ENCODE assay signal across 9 cellular contexts in genomic region chr7:129502708-129503685, GRCh38. TPM values are rescaled to one million over a fixed set of nuclear protein-coding genes. Genes with fewer than 3 reads are reported as not detected.
DNase-seq lines count a peak whose midpoint lies in the region; ATAC-seq, FAIRE-seq and TF ChIP-seq lines count a peak whose summit lies in the region.
"Had no signal": no experiment of that assay in that cellular context is flagged by ENCODE, and none has a peak within 500 bp of the region (broad histone marks: within the 10 kb centered on the region; RNA-seq: fewer than 3 reads in every experiment).

No MANE protein-coding gene starts in this region.

- H3K27me3 ChIP-seq in esophagus muscularis mucosa = peaks cover 0 to 9% (median 0%) of the 10 kb centered on the region in 4 donors

- H3K4me3 ChIP-seq in esophagus muscularis mucosa = peak overlapping the region; percentile 54 to 74 (median 63)

- FAIRE-seq in H54 (lab: Jason Lieb, UNC) = no peak
- FAIRE-seq in GM12891 (lab: Jason Lieb, UNC) = no peak

- POLR2A ChIA-PET in activated CD4-positive, alpha-beta memory T cell treated with anti-CD3 and anti-CD28 coated beads for 36 hours (lab: Charles Lee) = no interaction called here

- no peaks in the 10 kb centered on the region for H3K9me3 Mint-ChIP-seq in activated CD4-positive, alpha-beta memory T cell treated with anti-CD3 and anti-CD28 coated beads for 36 hours

- H3K27me3 Mint-ChIP-seq in activated CD4-positive, alpha-beta memory T cell treated with anti-CD3 and anti-CD28 coated beads for 36 hours = no peaks in the 10 kb centered on the region

- CTCF ChIA-PET in activated CD4-positive, alpha-beta memory T cell treated with anti-CD3 and anti-CD28 coated beads for 36 hours (lab: Charles Lee) = interaction anchor here (1.4 kb wide), 1 partner anchor 135 kb away, joined by 5 read pairs; no protein-coding TSS in a partner anchor

- no peaks in the 10 kb centered on the region for H3K36me3 ChIP-seq in esophagus muscularis mucosa

- DNase-seq in activated CD4-positive, alpha-beta memory T cell treated with anti-CD3 and anti-CD28 coated beads for 36 hours = peak; percentile 25
- DNase-seq in esophagus muscularis mucosa (ENCODE audit: extremely low spot score) (no peak), omental fat pad (ENCODE audit: low spot score) (no peak), mucosa of gallbladder (ENCODE audit: low spot score) (no peak), H54 (ENCODE audit: insufficient read length, low spot score) (no peak), GM12891 (ENCODE audit: insufficient read length, low spot score) (no peak)

- no peak for TF ChIP-seq POLR2A in esophagus muscularis mucosa (IDR thresholded peaks at IDR 0.05; ENCODE audit: low read depth)
- no peak for TF ChIP-seq POLR2A in H54 (IDR thresholded peaks at IDR 0.05; ENCODE audit: low read depth, low read length)
- TF ChIP-seq POLR2A in GM12891 (IDR thresholded peaks at IDR 0.05; ENCODE audit: low read depth, low read length) = no peak

- TF ChIP-seq CTCF in esophagus muscularis mucosa (IDR thresholded peaks at IDR 0.05) (no peak), omental fat pad (IDR thresholded peaks at IDR 0.05) (no peak)

- no peak overlapping the region for H3K27ac Mint-ChIP-seq in activated CD4-positive, alpha-beta memory T cell treated with anti-CD3 and anti-CD28 coated beads for 36 hours

- peaks cover 0 to 21% (median 15%) of the 10 kb centered on the region in 4 donors for H3K4me1 ChIP-seq in esophagus muscularis mucosa

- WGBS in esophagus muscularis mucosa = 31% methylated on average over 28 of the region's 58 CpGs

- no peak overlapping the region for H3K27ac ChIP-seq in esophagus muscularis mucosa (replicated peaks in 1 of 4)

- H3K36me3 Mint-ChIP-seq in activated CD4-positive, alpha-beta memory T cell treated with anti-CD3 and anti-CD28 coated beads for 36 hours = no peaks in the 10 kb centered on the region

- TF ChIP-seq EP300 in esophagus muscularis mucosa (IDR thresholded peaks at IDR 0.05) = no peak

- ATAC-seq in GM18873 (IDR thresholded peaks at IDR 0.05; ENCODE audit: low FRiP score, unreplicated experiment) (peak; percentile 19), HG03354 (IDR thresholded peaks at IDR 0.05; ENCODE audit: poor library complexity, severe bottlenecking, unreplicated experiment) (peak; percentile 25), omental fat pad (ENCODE audit: low FRiP score) (peak; percentile 46)

- no peaks in the 10 kb centered on the region for H3K9me3 ChIP-seq in esophagus muscularis mucosa

- intact Hi-C loops in activated CD4-positive, alpha-beta memory T cell treated with anti-CD3 and anti-CD28 coated beads for 36 hours (cut with micrococcal nuclease) = loop anchor here (5.0 kb wide), 2 partner anchors 109 to 134 kb away; partner anchors contain the start of gene NRF1
- intact Hi-C loops in esophagus muscularis mucosa (cut with DNase I) = no loop called here

- peaks cover 9% of the 10 kb centered on the region for H3K4me1 Mint-ChIP-seq in activated CD4-positive, alpha-beta memory T cell treated with anti-CD3 and anti-CD28 coated beads for 36 hours (ENCODE audit: low read depth)

- peak overlapping the region; percentile 63 for H3K4me3 Mint-ChIP-seq in activated CD4-positive, alpha-beta memory T cell treated with anti-CD3 and anti-CD28 coated beads for 36 hours

TF ChIP-seq in GM12891, 5 proteins besides CTCF, POLR2A, EP300 and RAD21:
- no peak for TF ChIP-seq POLR2AphosphoS5 (IDR thresholded peaks at IDR 0.05; ENCODE audit: low read depth, low read length)
- TF ChIP-seq PAX5 (IDR thresholded peaks at IDR 0.05; ENCODE audit: insufficient read depth, low read length, severe bottlenecking) = no peak
- TF ChIP-seq POU2F2 (IDR thresholded peaks at IDR 0.05; ENCODE audit: low read depth, low read length) = no peak
- no peak for TF ChIP-seq TAF1 (IDR thresholded peaks at IDR 0.05; ENCODE audit: low read depth, low read length)
- no peak for TF ChIP-seq SPI1 (IDR thresholded peaks at IDR 0.05; ENCODE audit: low read depth, low read length)

RNA-seq across cellular contexts. Expression of gene SMKR1, which starts 0.7 kb away (rescaled TPM):
- 1 to 10 TPM; 1.5 to 2.0 TPM for total RNA-seq in activated CD4-positive, alpha-beta memory T cell treated with anti-CD3 and anti-CD28 coated beads for 36 hours
- total RNA-seq in esophagus muscularis mucosa (under 1 TPM in 1 of 4 donors, not detected in 3; 0.33 TPM), omental fat pad (under 1 TPM in 1 of 4 donors, not detected in 3; 0.69 TPM), mucosa of gallbladder (2.0 TPM)
- polyA plus RNA-seq in GM12891 (2012; ENCODE audit: low read depth, missing spikeins) = 0.10 TPM
- total RNA-seq: subcutaneous adipose tissue had no signal
